Comparison of ENCODE assay signal across 18 cellular contexts in the genomic region with DNA sequence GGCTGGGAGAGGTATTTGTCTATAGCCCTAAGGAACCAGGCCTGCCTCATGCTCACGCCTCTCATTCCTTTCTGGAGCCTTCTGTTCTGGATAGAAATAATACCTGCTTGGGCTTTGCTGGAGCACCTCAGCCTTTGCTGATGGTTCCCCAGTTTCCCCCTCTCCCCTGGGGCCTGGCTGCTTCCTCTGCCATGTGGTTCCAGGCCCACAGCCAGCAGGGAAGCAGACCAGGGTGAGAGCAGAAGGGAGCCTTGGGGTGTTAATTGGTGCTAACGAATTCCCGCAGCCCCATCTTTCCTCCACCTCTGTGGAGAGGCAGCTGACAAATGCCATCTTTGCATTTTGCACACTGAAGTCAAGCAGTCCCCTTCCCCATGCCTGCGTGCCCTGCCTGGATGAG. TPM values are rescaled to one million over a fixed set of nuclear protein-coding genes. Genes with fewer than 3 reads are reported as not detected.
DNase-seq lines count a peak whose midpoint lies in the region; ATAC-seq and TF ChIP-seq lines count a peak whose summit lies in the region.
"Had no signal": no experiment of that assay in that cellular context is flagged by ENCODE, and none has a peak within 500 bp of the region (broad histone marks: within the 10 kb centered on the region; RNA-seq: fewer than 3 reads in every experiment).

No MANE protein-coding gene starts in this region.

- peak overlapping the region; percentile 15 for H2BK5ac ChIP-seq in neuronal stem cell (ENCODE audit: low read length)

- H3K27ac ChIP-seq in BLaER1 (no peak overlapping the region), GM23338 (ENCODE audit: low read depth) (no peak overlapping the region), neuronal stem cell (replicated peaks; ENCODE audit: low read length) (no peak overlapping the region)

- no peak overlapping the region for H3K4me3 Mint-ChIP-seq in GM23338
- no peak overlapping the region for H3K4me3 Mint-ChIP-seq in chondrocyte (ENCODE audit: unreplicated experiment)
- H3K4me3 Mint-ChIP-seq: CD4-positive, CD25-positive, alpha-beta regulatory T cell; H9 had no signal

- DNase-seq in GM23338 (ENCODE audit: low spot score) (no peak), chondrocyte (ENCODE audit: low spot score) (peak; percentile 35), neuronal stem cell (ENCODE audit: low spot score) (no peak), epidermal melanocyte (ENCODE audit: insufficient read length, low spot score) (no peak), NCI-H2196 (lab: John Stamatoyannopoulos, UW; ENCODE audit: unreplicated experiment) (no peak)
- no peak for DNase-seq in stimulated activated naive CD4-positive, alpha-beta T cell (lab: John Stamatoyannopoulos, UW)
- DNase-seq: CD4-positive, CD25-positive, alpha-beta regulatory T cell; EL; H9; Kasumi-1; NCI-H1417; NCI-H187; NCI-H226; NCI-H510A treated with DMSO at 0.1 percent for 48 hours; NCI-H82; Right ventricle myocardium superior had no signal

- no CpG with 5 or more reads among the region's 4 CpGs for WGBS in neuronal stem cell (ENCODE audit: extremely low coverage in 2 of 2, insufficient read length in 2 of 2, insufficient replicate concordance in 1 of 2), 2 donors

- H3K9ac ChIP-seq in BLaER1 (0 out of 2 replicates have a peak overlapping the region, but pooled peaks have one; percentile 10), neuronal stem cell (ENCODE audit: low read depth, low read length, poor library complexity) (peak overlapping the region; percentile 9)

- peaks cover 3% of the 10 kb centered on the region; the same call in 1 of the 3 replicates for H3K9me3 Mint-ChIP-seq in GM23338
- no peaks in the 10 kb centered on the region for H3K9me3 Mint-ChIP-seq in chondrocyte (ENCODE audit: low read depth)
- H3K9me3 Mint-ChIP-seq: CD4-positive, CD25-positive, alpha-beta regulatory T cell had no signal

- H3K4me2 ChIP-seq in BLaER1 = peak overlapping the region; percentile 22; the same call in 1 of the 2 replicates
- H3K4me2 ChIP-seq in GM23338 = no peak overlapping the region
- H3K4me2 ChIP-seq in neuronal stem cell (ENCODE audit: insufficient read depth, low read length, poor library complexity, severe bottlenecking) = no peak overlapping the region

- H3K18ac ChIP-seq in neuronal stem cell (ENCODE audit: low read length) = no peak overlapping the region

- H3K23ac ChIP-seq in neuronal stem cell (ENCODE audit: low read depth, low read length, poor library complexity) = no peak overlapping the region

- H3K4me1 Mint-ChIP-seq in GM23338 = peaks cover 36% of the 10 kb centered on the region
- peaks cover 36% of the 10 kb centered on the region for H3K4me1 Mint-ChIP-seq in chondrocyte (ENCODE audit: low read depth)

- H3K9me2 ChIP-seq in GM23338 (ENCODE audit: insufficient read depth) = no peaks in the 10 kb centered on the region

- no peak overlapping the region for H2BK12ac ChIP-seq in neuronal stem cell (ENCODE audit: low read length)

- no peaks in the 10 kb centered on the region for H3K79me1 ChIP-seq in neuronal stem cell (ENCODE audit: low read depth, low read length)

- no peak for TF ChIP-seq CTCF in GM23338 (conservative IDR thresholded peaks at IDR 0.05; ENCODE audit: low read depth in 2 of 2)
- TF ChIP-seq CTCF in chondrocyte (IDR thresholded peaks at IDR 0.05) = no peak

- no peaks in the 10 kb centered on the region for H3K79me2 ChIP-seq in GM23338 (replicated peaks; ENCODE audit: insufficient read depth)

- H3K27me3 ChIP-seq in BLaER1 (no peaks in the 10 kb centered on the region), GM23338 (ENCODE audit: insufficient read depth) (no peaks in the 10 kb centered on the region), neuronal stem cell (ENCODE audit: control insufficient read depth in 3 of 3, insufficient read depth in 3 of 3, low read depth in 1 of 3, low read length in 3 of 3) (no peaks in the 10 kb centered on the region)

- peaks cover 10% of the 10 kb centered on the region for H3K4me1 ChIP-seq in BLaER1
- peaks cover 24% of the 10 kb centered on the region for H3K4me1 ChIP-seq in GM23338 (ENCODE audit: insufficient read depth)
- peaks cover 4 to 6% of the 10 kb centered on the region in 2 donors for H3K4me1 ChIP-seq in neuronal stem cell (ENCODE audit: control insufficient read depth in 2 of 2, insufficient read depth in 1 of 2, low read depth in 1 of 2, low read length in 2 of 2)

- H2BK15ac ChIP-seq in neuronal stem cell (ENCODE audit: low read length) = peak overlapping the region; percentile 68

- no peak; the same call in 2 of the 3 replicates for ATAC-seq in GM23338
- no peak for ATAC-seq in GM19351 (IDR thresholded peaks at IDR 0.05; ENCODE audit: unreplicated experiment)

- H3K27ac Mint-ChIP-seq in GM23338 = no peak overlapping the region
- peak overlapping the region; percentile 49 for H3K27ac Mint-ChIP-seq in chondrocyte (ENCODE audit: unreplicated experiment)
- H3K27ac Mint-ChIP-seq: CD4-positive, CD25-positive, alpha-beta regulatory T cell; H9 had no signal

- H3K36me3 Mint-ChIP-seq in GM23338 (ENCODE audit: low read depth) (0 out of 3 replicates have a peak, but pooled peaks cover 4% of the 10 kb centered on the region), chondrocyte (ENCODE audit: low read depth) (peaks cover 2% of the 10 kb centered on the region)
- H3K36me3 Mint-ChIP-seq: CD4-positive, CD25-positive, alpha-beta regulatory T cell had no signal

- H3K36me3 ChIP-seq in BLaER1 (no peaks in the 10 kb centered on the region), GM23338 (ENCODE audit: insufficient read depth) (no peaks in the 10 kb centered on the region), neuronal stem cell (replicated peaks in 1 of 2; ENCODE audit: control insufficient read depth in 2 of 2, insufficient read depth in 2 of 2, low read length in 2 of 2) (no peaks in the 10 kb centered on the region)

- H3F3A ChIP-seq in GM23338 (replicated peaks; ENCODE audit: low read depth) = peaks cover 5% of the 10 kb centered on the region; the same call in 1 of the 2 replicates

- H3K27me3 Mint-ChIP-seq in GM23338 (ENCODE audit: insufficient read depth, low read depth, poor library complexity) (no peaks in the 10 kb centered on the region), chondrocyte (ENCODE audit: low read depth) (no peaks in the 10 kb centered on the region)

- no peak overlapping the region for H4K8ac ChIP-seq in neuronal stem cell (ENCODE audit: low read depth, low read length)

- no peak overlapping the region for H2BK120ac ChIP-seq in neuronal stem cell (ENCODE audit: low read depth, low read length)

- no peak overlapping the region for H3K14ac ChIP-seq in neuronal stem cell (ENCODE audit: low read length)

- H4K20me1 ChIP-seq in BLaER1 = no peaks in the 10 kb centered on the region
- H4K20me1 ChIP-seq in GM23338 (replicated peaks; ENCODE audit: insufficient read depth) = no peaks in the 10 kb centered on the region

- H2AFZ ChIP-seq in GM23338 (0 out of 2 replicates have a peak overlapping the region, but pooled peaks have one; percentile 69), neuronal stem cell (ENCODE audit: low read length) (no peak overlapping the region)

- no peak overlapping the region for H3K4ac ChIP-seq in neuronal stem cell (ENCODE audit: low read length)

- H3K9me3 ChIP-seq in BLaER1 (no peaks in the 10 kb centered on the region), neuronal stem cell (replicated peaks in 1 of 2; ENCODE audit: control insufficient read depth in 2 of 2, insufficient read depth in 1 of 2, low read depth in 1 of 2, low read length in 2 of 2) (no peaks in the 10 kb centered on the region)

- no peak overlapping the region for H2AK5ac ChIP-seq in neuronal stem cell (ENCODE audit: low read depth, low read length)

- H4K91ac ChIP-seq in neuronal stem cell (ENCODE audit: low read depth, low read length, poor library complexity) = no peak overlapping the region

- H3K4me3 ChIP-seq in BLaER1 = no peak overlapping the region
- no peak overlapping the region for H3K4me3 ChIP-seq in GM23338
- H3K4me3 ChIP-seq in neuronal stem cell (ENCODE audit: low read length in 2 of 2) = no peak overlapping the region

TF ChIP-seq in GM23338, 12 proteins besides CTCF, POLR2A, EP300 and RAD21 (continues in another document):
- no peak for TF ChIP-seq JUNB (IDR thresholded peaks at IDR 0.05; ENCODE audit: unreplicated experiment)
- no peak for TF ChIP-seq POLR2AphosphoS5 (IDR thresholded peaks at IDR 0.05; ENCODE audit: low read depth)
- no peak for TF ChIP-seq REST (IDR thresholded peaks at IDR 0.05; ENCODE audit: unreplicated experiment)
- no peak for TF ChIP-seq STAT1 (IDR thresholded peaks at IDR 0.05; ENCODE audit: unreplicated experiment)
- TF ChIP-seq EZH2 (IDR thresholded peaks at IDR 0.05; ENCODE audit: low read depth, unreplicated experiment) = no peak
- no peak for TF ChIP-seq ZNF114 (CRISPR knock-in tag; IDR thresholded peaks at IDR 0.05)
- TF ChIP-seq EZH2phosphoT487 (IDR thresholded peaks at IDR 0.05; ENCODE audit: unreplicated experiment) = no peak
- TF ChIP-seq CREB1 (CRISPR knock-in tag; IDR thresholded peaks at IDR 0.05; ENCODE audit: low read depth) = no peak

RNA-seq across cellular contexts. Expression of gene CORO2B, which starts 13.1 kb away (rescaled TPM):
- total RNA-seq in GM23338 (2014; rRNA removed; shearing (Covaris generic)) = 2.8 and 4.6 TPM in 2 replicates
- polyA plus RNA-seq in GM23338 (2016; fragmentation: Nextera tagmentation; extraction: Ambion mirVana) = 1.4 and 1.6 TPM in 2 replicates
- total RNA-seq in chondrocyte = 79.4 to 123 TPM (median 82.5 TPM) in 3 replicates
- polyA plus RNA-seq in neuronal stem cell (2013, experiment 1 of 2) = 6.9 TPM
- polyA plus RNA-seq in neuronal stem cell (2013, experiment 2 of 2) = 6.8 TPM
- total RNA-seq: CD4-positive, CD25-positive, alpha-beta regulatory T cell had no signal
- polyA plus RNA-seq: CD4-positive, CD25-positive, alpha-beta regulatory T cell had no signal

Comparison
In these comparisons a context has a peak if more than half of its experiments do, and no peak if none do; other contexts are left out.
1. RNA of gene CORO2B, which starts 13.1 kb away (total RNA-seq): 79.4 to 123 TPM in chondrocyte; 2.8 to 4.6 TPM in GM23338; every median in the first group is over 10 times any median in the second.